In the genomic region with DNA sequence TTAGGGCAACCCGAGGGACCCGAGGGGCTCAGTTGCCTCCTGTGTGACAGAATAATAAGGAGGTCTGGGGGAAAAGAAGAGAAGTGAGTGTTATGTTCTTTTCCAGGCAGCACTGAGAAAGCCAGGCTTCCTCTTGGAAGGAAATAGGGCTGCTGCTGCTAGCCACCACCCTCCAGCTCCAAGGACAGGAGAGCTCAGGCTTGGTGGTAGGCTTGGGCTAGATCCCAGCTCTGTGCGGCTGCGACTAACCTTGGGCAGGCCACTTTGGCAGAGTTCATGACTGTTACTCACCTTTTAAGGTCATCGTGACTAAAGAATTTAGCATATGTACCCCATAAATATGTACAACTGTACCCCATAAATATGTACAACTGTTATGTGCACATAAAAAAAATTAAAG, we compare ENCODE assay signal across 8 cellular contexts.
"Had no signal": no experiment of that assay in that cellular context is flagged by ENCODE, and none has a peak within 500 bp of the region (broad histone marks: within the 10 kb centered on the region; RNA-seq: fewer than 3 reads in every experiment).

No MANE protein-coding gene starts in this region.

- H3K4me1 ChIP-seq: HAP-1 had no signal

- H3K27ac Mint-ChIP-seq: HFFc6 had no signal

- H3K36me3 ChIP-seq: HAP-1 had no signal

- H3K4me3 ChIP-seq: HAP-1, K562 had no signal

- ATAC-seq: HCT116, K562 had no signal

- DNase-seq: GOT3, H7, HFFc6, IMR-90, KG1 had no signal

- H3K9me3 Mint-ChIP-seq: HFFc6 had no signal

- H3K4me3 Mint-ChIP-seq: HFFc6 had no signal
